38 cellular contexts compared by ENCODE assay signal in genomic region chr10:95039281-95039680, GRCh38. TPM values are rescaled to one million over a fixed set of nuclear protein-coding genes. Genes with fewer than 3 reads are reported as not detected.
"Had no signal": no experiment of that assay in that cellular context is flagged by ENCODE, and none has a peak within 500 bp of the region (broad histone marks: within the 10 kb centered on the region; RNA-seq: fewer than 3 reads in every experiment).

No MANE protein-coding gene starts in this region.

- H3K9me3 ChIP-seq: MG63 had no signal

- H3K4me3 ChIP-seq: MG63 had no signal

- H3K27me3 ChIP-seq: MG63 had no signal

- H3K36me3 ChIP-seq: MG63 had no signal

- DNase-seq: Karpas-422, Kasumi-1, MG63, MM.1S, MV-4-11, NCI-H1048, NCI-H1092, NCI-H1092 treated with DMSO at 0.1 percent for 48 hours, NCI-H1105, NCI-H1105 treated with DMSO at 0.1 percent for 48 hours, NCI-H1417, NCI-H1417 treated with DMSO at 0.1 percent for 48 hours, NCI-H1436, NCI-H1436 treated with DMSO at 0.1 percent for 48 hours, NCI-H146, NCI-H1694, NCI-H1694 treated with DMSO at 0.1 percent for 48 hours, NCI-H187, NCI-H187 treated with DMSO at 0.1 percent for 48 hours, NCI-H1930, NCI-H2029, NCI-H2029 treated with DMSO at 0.1 percent for 48 hours, NCI-H2081, NCI-H2081 treated with DMSO at 0.1 percent for 48 hours, NCI-H2107, NCI-H2171, NCI-H2171 treated with DMSO at 0.1 percent for 48 hours, NCI-H2227 treated with DMSO at 0.1 percent for 48 hours, NCI-H226, NCI-H345, NCI-H446, NCI-H446 treated with DMSO at 0.1 percent for 48 hours, NCI-H510A, NCI-H510A treated with DMSO at 0.1 percent for 48 hours had no signal

RNA-seq across cellular contexts. Expression of gene CYP2C8, which starts 30.0 kb away (rescaled TPM):
- total RNA-seq: LHCN-M2, M059J, MCF 10A, NCI-H460 had no signal
